In genomic region chrX:41275661-41276609, GRCh38 we compare ENCODE assay signal across 8 cellular contexts. TPM values are rescaled to one million over a fixed set of nuclear protein-coding genes. Genes with fewer than 3 reads are reported as not detected.
A peak's percentile ranks its signal among the peaks of the same experiment; 100 is the strongest.
DNase-seq lines count a peak whose midpoint lies in the region; ATAC-seq and TF ChIP-seq lines count a peak whose summit lies in the region.

No MANE protein-coding gene starts in this region.

- WGBS in smooth muscle cell (ENCODE audit: low lambda C conversion rate), result 22% methylated on average over 41 of the region's 54 CpGs

- peak; percentile 9 to 35 for DNase-seq in AML-193 (lab: John Stamatoyannopoulos, UW)
- DNase-seq in MM.1S, result peak; percentile 16
- peak in 56 of 61 donors; percentile 2 to 74 (median 31) for DNase-seq in caudate nucleus (lab: John Stamatoyannopoulos, UW)
- peak; percentile 44 for DNase-seq in iris pigment epithelial cell (ENCODE audit: low read depth)
- DNase-seq in smooth muscle cell (lab: John Stamatoyannopoulos, UW; ENCODE audit: unreplicated experiment), result peak; percentile 47

- H3F3A ChIP-seq in MM.1S (ENCODE audit: insufficient read depth, low read length), result no peaks in the 10 kb centered on the region
- no peaks in the 10 kb centered on the region for H3F3A ChIP-seq in smooth muscle cell (ENCODE audit: low read depth)

- no peaks in the 10 kb centered on the region for H3K9me2 ChIP-seq in MM.1S (replicated peaks; ENCODE audit: insufficient read depth, low read length)

- H4K20me1 ChIP-seq in MM.1S (ENCODE audit: insufficient read depth, low read length) (no peaks in the 10 kb centered on the region), smooth muscle cell (ENCODE audit: low read depth) (no peaks in the 10 kb centered on the region)

- H3K79me2 ChIP-seq in MM.1S (ENCODE audit: low read length) (no peaks in the 10 kb centered on the region), smooth muscle cell (ENCODE audit: low read depth) (no peaks in the 10 kb centered on the region)

- TF ChIP-seq CTCF in MM.1S (IDR thresholded peaks at IDR 0.05; ENCODE audit: low read length) (peak; percentile 38), VCaP (conservative IDR thresholded peaks at IDR 0.05) (peak; percentile 61), smooth muscle cell (IDR thresholded peaks at IDR 0.05; ENCODE audit: borderline replicate concordance, insufficient read depth, poor library complexity, severe bottlenecking) (peak; percentile 38)

- H3K4me1 ChIP-seq in MM.1S (ENCODE audit: low read length), result no peaks in the 10 kb centered on the region
- H3K4me1 ChIP-seq in smooth muscle cell (ENCODE audit: low read depth), result no peaks in the 10 kb centered on the region

- no peak overlapping the region for H3K27ac ChIP-seq in MM.1S (ENCODE audit: low read length)
- H3K27ac ChIP-seq in VCaP, result peak overlapping the region; percentile 80
- peak overlapping the region; percentile 73 for H3K27ac ChIP-seq in caudate nucleus (ENCODE audit: low read depth, low read length)
- no peak overlapping the region for H3K27ac ChIP-seq in smooth muscle cell (ENCODE audit: low read depth)

- H3K9ac ChIP-seq in MM.1S (ENCODE audit: low read length), result peak overlapping the region; percentile 29; the same call in 1 of the 2 replicates
- no peak overlapping the region for H3K9ac ChIP-seq in smooth muscle cell (ENCODE audit: low read depth)

- peak; percentile 64 for ATAC-seq in GM19043 (IDR thresholded peaks at IDR 0.05; ENCODE audit: low read depth, unreplicated experiment)
- ATAC-seq in GM18873 (IDR thresholded peaks at IDR 0.05; ENCODE audit: low FRiP score, unreplicated experiment), result no peak

- peak overlapping the region; percentile 75 for H3K4me2 ChIP-seq in MM.1S (ENCODE audit: low read depth, low read length)
- H3K4me2 ChIP-seq in smooth muscle cell, result peak overlapping the region; percentile 84

- H3K27me3 ChIP-seq in MM.1S (replicated peaks; ENCODE audit: insufficient read depth, low read length) (no peaks in the 10 kb centered on the region), smooth muscle cell (ENCODE audit: low read depth) (no peaks in the 10 kb centered on the region)

- H3K9me3 ChIP-seq in MM.1S (replicated peaks; ENCODE audit: insufficient read depth, low read length) (no peaks in the 10 kb centered on the region), smooth muscle cell (replicated peaks; ENCODE audit: low read depth) (no peaks in the 10 kb centered on the region)

- H3K4me3 ChIP-seq in MM.1S (ENCODE audit: low read length), result peak overlapping the region; percentile 67
- peak overlapping the region; percentile 62 for H3K4me3 ChIP-seq in smooth muscle cell

- H3K36me3 ChIP-seq in MM.1S (replicated peaks; ENCODE audit: insufficient read depth, low read length) (no peaks in the 10 kb centered on the region), smooth muscle cell (ENCODE audit: low read depth) (no peaks in the 10 kb centered on the region)

- H2AFZ ChIP-seq in MM.1S (ENCODE audit: low read length), result peak overlapping the region; percentile 83
- peak overlapping the region; percentile 97 for H2AFZ ChIP-seq in smooth muscle cell (ENCODE audit: low read depth)

RNA-seq across cellular contexts. Expression of gene DDX3X, which starts 58.0 kb away (rescaled TPM):
- total RNA-seq in smooth muscle cell, result 241 and 245 TPM in 2 replicates
- polyA plus RNA-seq in smooth muscle cell, result 104 and 124 TPM in 2 replicates

Comparison
In these comparisons a context has a peak if more than half of its experiments do, and no peak if none do; other contexts are left out.
1. H3K27ac ChIP-seq: peak in VCaP (single experiment) and caudate nucleus (single experiment); none in MM.1S (single experiment) and smooth muscle cell (single experiment).
2. Peak in every context shown above with its lines, with median percentiles within 50 percentile points of each other: DNase-seq and CTCF ChIP-seq.